In the genomic region with DNA sequence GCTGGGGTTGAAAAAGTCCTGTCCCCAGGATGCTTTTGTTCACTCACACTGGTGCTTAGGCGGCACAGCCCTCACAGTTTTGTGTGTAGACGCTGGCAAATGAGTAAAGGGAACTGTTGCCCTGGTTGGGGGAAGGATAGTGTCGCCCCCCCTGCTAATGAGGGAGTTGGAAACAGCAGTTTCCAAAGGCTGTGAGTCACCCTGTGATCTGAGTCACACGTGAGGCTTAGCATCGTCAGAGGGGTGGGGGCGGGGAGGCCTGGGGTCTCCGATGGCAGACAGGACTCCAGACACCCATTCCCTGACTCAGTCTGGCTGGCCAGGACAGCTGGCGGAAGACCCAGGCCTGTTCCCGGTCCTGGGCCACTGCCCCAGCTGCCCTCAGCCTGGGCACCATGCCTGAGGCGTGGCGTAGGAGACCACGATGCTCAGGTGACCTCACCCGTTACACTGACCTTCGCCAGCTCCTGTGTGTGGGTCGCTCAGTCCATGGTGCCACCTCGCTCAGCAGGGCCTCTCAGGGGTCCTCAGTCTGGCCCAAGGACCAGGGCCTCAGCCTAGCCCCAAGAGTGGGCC, we compare ENCODE assay signal across 9 cellular contexts. TPM values are rescaled to one million over a fixed set of nuclear protein-coding genes. Genes with fewer than 3 reads are reported as not detected.
DNase-seq lines count a peak whose midpoint lies in the region; ATAC-seq and TF ChIP-seq lines count a peak whose summit lies in the region.
"Had no signal": no experiment of that assay in that cellular context is flagged by ENCODE, and none has a peak within 500 bp of the region (broad histone marks: within the 10 kb centered on the region; RNA-seq: fewer than 3 reads in every experiment).

No MANE protein-coding gene starts in this region.

- BruUV-seq in OCI-LY7 (replicated peaks; lab: Mats Ljungman, UMichigan): no TSS peak

- H3K9me3 ChIP-seq in HUES48 (ENCODE audit: control insufficient read depth, insufficient read depth, low read length) (no peaks in the 10 kb centered on the region), OCI-LY7 (ENCODE audit: low read length) (no peaks in the 10 kb centered on the region)

- peak; percentile 61 for DNase-seq in activated T-cell treated with anti-CD3 and anti-CD28 coated beads for 24 hours (ENCODE audit: low read depth)
- DNase-seq in fibroblast of the conjunctiva (ENCODE audit: low read depth): peak; percentile 74
- DNase-seq in NCI-H446 (lab: John Stamatoyannopoulos, UW): no peak
- DNase-seq in effector memory CD8-positive, alpha-beta T cell: no peak
- no peak for DNase-seq in OCI-LY7 (ENCODE audit: low spot score)

- no peak for ATAC-seq in HG03520 (IDR thresholded peaks at IDR 0.05; ENCODE audit: unreplicated experiment)
- no peak for ATAC-seq in effector memory CD8-positive, alpha-beta T cell (replicated peaks)

- no peak overlapping the region for H3K9ac ChIP-seq in HUES48 (ENCODE audit: low read depth, low read length)
- no peak overlapping the region for H3K9ac ChIP-seq in rectal smooth muscle tissue (ENCODE audit: low read length)

- H3K4me1 Mint-ChIP-seq in effector memory CD8-positive, alpha-beta T cell (ENCODE audit: low read depth in 2 of 2): peaks cover 11 to 17% of the 10 kb centered on the region in 2 donors

- H3K4me3 ChIP-seq in HUES48 (ENCODE audit: low read depth, low read length) (peak overlapping the region; percentile 23), rectal smooth muscle tissue (ENCODE audit: low read length) (peak overlapping the region; percentile 1), OCI-LY7 (ENCODE audit: low read depth, low read length, poor library complexity, severe bottlenecking) (no peak overlapping the region)
- H3K4me3 ChIP-seq: SK-N-MC had no signal

- no peak for TF ChIP-seq CTCF in OCI-LY7 (conservative IDR thresholded peaks at IDR 0.05; ENCODE audit: low read length)

- intact Hi-C loops in OCI-LY7 (cut with micrococcal nuclease; ENCODE audit: unreplicated experiment): no loop called here

- no peaks in the 10 kb centered on the region for H3K27me3 ChIP-seq in HUES48 (ENCODE audit: control insufficient read depth, insufficient read depth, low read length)
- H3K27me3 ChIP-seq in rectal smooth muscle tissue (ENCODE audit: control insufficient read depth, insufficient read depth, low read length): no peaks in the 10 kb centered on the region

- H3K9me2 ChIP-seq in OCI-LY7 (ENCODE audit: insufficient read depth, low read length): no peaks in the 10 kb centered on the region

- H3K27me3 Mint-ChIP-seq in effector memory CD8-positive, alpha-beta T cell: no peaks in the 10 kb centered on the region

- no peaks in the 10 kb centered on the region for H3K79me2 ChIP-seq in OCI-LY7 (ENCODE audit: insufficient read depth, low read depth, low read length)

- H2AFZ ChIP-seq in OCI-LY7 (ENCODE audit: low read length): no peak overlapping the region

- no peak overlapping the region for H3K27ac Mint-ChIP-seq in effector memory CD8-positive, alpha-beta T cell

- no peaks in the 10 kb centered on the region for H4K20me1 ChIP-seq in OCI-LY7 (ENCODE audit: insufficient read depth, low read length)

- POLR2A ChIA-PET in OCI-LY7 (lab: Charles Lee): interaction anchor here (0.5 kb wide), 1 partner anchor 1463 kb away, joined by 5 read pairs; no protein-coding TSS in a partner anchor

- H3K4me2 ChIP-seq in OCI-LY7 (ENCODE audit: low read length): no peak overlapping the region

- peaks cover 38% of the 10 kb centered on the region for H3K36me3 ChIP-seq in HUES48 (ENCODE audit: control insufficient read depth, insufficient read depth, low read length)
- H3K36me3 ChIP-seq in rectal smooth muscle tissue (ENCODE audit: control insufficient read depth, insufficient read depth, low read length): peaks cover 8% of the 10 kb centered on the region
- peaks cover 3% of the 10 kb centered on the region; the same call in 1 of the 2 replicates for H3K36me3 ChIP-seq in OCI-LY7 (ENCODE audit: insufficient read depth, low read length)

- CTCF ChIA-PET in OCI-LY7 (lab: Charles Lee; ENCODE audit: unreplicated experiment): no interaction called here

- H3K27ac ChIP-seq in HUES48 (ENCODE audit: low read depth, low read length) (peak overlapping the region; percentile 98), rectal smooth muscle tissue (ENCODE audit: low read depth, low read length) (peak overlapping the region; percentile 99), OCI-LY7 (ENCODE audit: low read depth, low read length, poor library complexity, severe bottlenecking) (no peak overlapping the region)
- H3K27ac ChIP-seq: SK-N-MC had no signal

- no peaks in the 10 kb centered on the region for H3K9me3 Mint-ChIP-seq in effector memory CD8-positive, alpha-beta T cell

- no peak overlapping the region for H3K4me3 Mint-ChIP-seq in effector memory CD8-positive, alpha-beta T cell

- H3K36me3 Mint-ChIP-seq in effector memory CD8-positive, alpha-beta T cell (ENCODE audit: insufficient read depth): peaks cover 14% of the 10 kb centered on the region

- H3K4me1 ChIP-seq in HUES48 (ENCODE audit: control insufficient read depth, insufficient read depth, low read length): peaks cover 48% of the 10 kb centered on the region
- peaks cover 48% of the 10 kb centered on the region for H3K4me1 ChIP-seq in rectal smooth muscle tissue (ENCODE audit: control insufficient read depth, insufficient read depth, low read length)
- peaks cover 32% of the 10 kb centered on the region for H3K4me1 ChIP-seq in OCI-LY7 (ENCODE audit: insufficient read depth, low read length, poor library complexity, severe bottlenecking)

RNA-seq across cellular contexts. Expression of a gene that starts 2.9 kb away (rescaled TPM):
- total RNA-seq in OCI-LY7 (2014; rRNA removed; shearing (Covaris generic)): 4.6 and 5.1 TPM in 2 replicates
- 5.8 and 6.7 TPM in 2 replicates for total RNA-seq in OCI-LY7 (2022)

RNA-seq across cellular contexts. Expression of a gene that starts 34.4 kb away (rescaled TPM):
- total RNA-seq in OCI-LY7 (2014; rRNA removed; shearing (Covaris generic)): not detected in 2 replicates
- total RNA-seq in OCI-LY7 (2022): not detected in 2 replicates

Comparison
In these comparisons a context has a peak if more than half of its experiments do, and no peak if none do; other contexts are left out.
1. DNase-seq: peak in activated T-cell treated with anti-CD3 and anti-CD28 coated beads for 24 hours (single experiment) and fibroblast of the conjunctiva (single experiment); none in NCI-H446 (0 of 2), effector memory CD8-positive, alpha-beta T cell (0 of 3) and OCI-LY7 (single experiment).